18 cellular contexts compared by ENCODE assay signal in the genomic region with DNA sequence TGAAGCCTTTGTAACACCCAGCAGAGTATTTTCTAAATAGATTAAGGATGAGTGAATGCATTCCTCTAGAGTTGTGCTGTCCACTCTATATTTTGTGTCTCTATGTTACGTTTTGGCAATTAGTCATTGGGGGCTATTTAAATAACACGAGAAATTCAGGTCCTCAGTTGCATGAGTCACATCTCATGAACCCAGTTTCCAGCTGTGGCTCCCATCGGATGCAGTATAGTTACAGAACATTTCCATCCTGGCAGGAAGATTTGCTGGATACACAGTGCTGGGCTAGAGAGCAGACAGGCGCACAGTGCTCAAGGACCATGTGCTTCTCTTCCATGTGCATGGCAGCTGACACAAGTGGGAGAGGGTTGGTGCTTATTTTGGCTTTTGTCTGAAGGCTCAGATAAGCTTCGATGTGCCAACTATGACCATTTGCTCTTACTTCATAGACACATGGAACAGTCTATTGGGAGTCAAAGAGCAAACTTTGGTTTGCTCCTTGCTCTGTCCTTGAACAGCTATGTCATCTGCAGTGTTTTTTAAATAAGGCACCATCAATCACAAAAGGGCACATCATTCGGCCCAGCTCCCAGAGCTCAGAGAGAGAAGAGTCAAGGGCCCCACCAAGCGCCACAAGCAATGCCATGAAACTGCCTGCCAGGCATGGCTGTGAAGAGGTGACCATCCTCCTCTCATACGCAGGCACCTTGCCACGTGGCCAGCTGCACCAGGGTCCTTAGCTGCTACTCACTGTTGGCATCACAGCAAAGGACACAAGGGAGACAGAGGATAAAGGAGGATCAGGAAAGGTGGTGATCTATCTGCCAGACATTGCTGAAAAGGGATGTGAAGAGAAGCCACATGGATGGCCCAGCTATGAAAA. TPM values are rescaled to one million over a fixed set of nuclear protein-coding genes. Genes with fewer than 3 reads are reported as not detected.
DNase-seq lines count a peak whose midpoint lies in the region; ATAC-seq and TF ChIP-seq lines count a peak whose summit lies in the region.
"Had no signal": no experiment of that assay in that cellular context is flagged by ENCODE, and none has a peak within 500 bp of the region (broad histone marks: within the 10 kb centered on the region; RNA-seq: fewer than 3 reads in every experiment).

No MANE protein-coding gene starts in this region.

- no peaks in the 10 kb centered on the region for H3K27me3 ChIP-seq in psoas muscle (ENCODE audit: insufficient read depth in 3 of 3, low read length in 2 of 3)
- H3K27me3 ChIP-seq: dorsolateral prefrontal cortex, gastrocnemius medialis had no signal

- H3K9me3 Mint-ChIP-seq in naive thymus-derived CD8-positive, alpha-beta T cell = no peaks in the 10 kb centered on the region
- H3K9me3 Mint-ChIP-seq: activated CD4-positive, alpha-beta T cell treated with anti-CD3 and anti-CD28 coated beads, Interleukin-2, amount 10 ng/mL, durations not matched to agents 7 days and 5 days; stimulated activated effector memory CD8-positive, alpha-beta T cell treated with anti-CD3 and anti-CD28 coated beads, Interleukin-12 subunit alpha, Interleukin-12 subunit beta, amount 100 ng/mL, for 72 hours had no signal

- peaks cover 12 to 38% (median 25%) of the 10 kb centered on the region in 4 donors for H3K4me1 Mint-ChIP-seq in naive thymus-derived CD8-positive, alpha-beta T cell
- H3K4me1 Mint-ChIP-seq: activated CD4-positive, alpha-beta T cell treated with anti-CD3 and anti-CD28 coated beads, Interleukin-2, amount 10 ng/mL, durations not matched to agents 7 days and 5 days had no signal

- intact Hi-C loops in psoas muscle (cut with DNase I) = no loop called here

- TF ChIP-seq CTCF in psoas muscle (IDR thresholded peaks at IDR 0.05) = no peak

- DNase-seq in ELR (ENCODE audit: low read depth) (peak; percentile 83), RKO (ENCODE audit: low spot score) (peak; percentile 40), fibroblast of gingiva (ENCODE audit: low read depth) (peak; percentile 64), psoas muscle (no peak), MV-4-11 (lab: John Stamatoyannopoulos, UW) (no peak), DMS53 (lab: John Stamatoyannopoulos, UW) (no peak)
- no peak for DNase-seq in naive thymus-derived CD8-positive, alpha-beta T cell
- DNase-seq: activated CD4-positive, alpha-beta T cell treated with anti-CD3 and anti-CD28 coated beads, Interleukin-2, amount 10 ng/mL, durations not matched to agents 7 days and 5 days; amygdala; dorsolateral prefrontal cortex; gastrocnemius medialis; kidney; SHP77; stimulated activated CD4-positive, alpha-beta T cell treated with anti-CD3 and anti-CD28 coated beads, Interleukin-4, amount 100 ng/mL, for 4 hours; T-helper 9 cell had no signal

- no peak overlapping the region for H3K27ac ChIP-seq in psoas muscle
- H3K27ac ChIP-seq: dorsolateral prefrontal cortex, gastrocnemius medialis, HL-60 had no signal

- peaks cover 0 to 3% (median 0%) of the 10 kb centered on the region in 3 donors for H3K36me3 Mint-ChIP-seq in naive thymus-derived CD8-positive, alpha-beta T cell
- H3K36me3 Mint-ChIP-seq: stimulated activated effector memory CD8-positive, alpha-beta T cell treated with anti-CD3 and anti-CD28 coated beads, Interleukin-12 subunit alpha, Interleukin-12 subunit beta, amount 100 ng/mL, for 72 hours had no signal

- no peak overlapping the region for H3K27ac Mint-ChIP-seq in naive thymus-derived CD8-positive, alpha-beta T cell
- H3K27ac Mint-ChIP-seq: activated CD4-positive, alpha-beta T cell treated with anti-CD3 and anti-CD28 coated beads, Interleukin-2, amount 10 ng/mL, durations not matched to agents 7 days and 5 days; stimulated activated effector memory CD8-positive, alpha-beta T cell treated with anti-CD3 and anti-CD28 coated beads, Interleukin-12 subunit alpha, Interleukin-12 subunit beta, amount 100 ng/mL, for 72 hours had no signal

- peaks cover 8% of the 10 kb centered on the region for H3K4me1 ChIP-seq in psoas muscle

- 40 to 50% (median 48%) methylated on average over 9 of the region's 9 CpGs for WGBS in psoas muscle, 3 donors

- peak; percentile 43 to 78 (median 61) for ATAC-seq in psoas muscle
- ATAC-seq in naive thymus-derived CD8-positive, alpha-beta T cell = no peak
- ATAC-seq: HCT116; stimulated activated effector memory CD8-positive, alpha-beta T cell treated with anti-CD3 and anti-CD28 coated beads, Interleukin-12 subunit alpha, Interleukin-12 subunit beta, amount 100 ng/mL, for 72 hours had no signal

- H3K4me3 ChIP-seq in psoas muscle = no peak overlapping the region
- H3K4me3 ChIP-seq: dorsolateral prefrontal cortex, gastrocnemius medialis had no signal

- POLR2A ChIA-PET in naive thymus-derived CD8-positive, alpha-beta T cell (lab: Charles Lee) = no interaction called here

- H3K4me3 Mint-ChIP-seq in naive thymus-derived CD8-positive, alpha-beta T cell = no peak overlapping the region
- H3K4me3 Mint-ChIP-seq: activated CD4-positive, alpha-beta T cell treated with anti-CD3 and anti-CD28 coated beads, Interleukin-2, amount 10 ng/mL, durations not matched to agents 7 days and 5 days; stimulated activated effector memory CD8-positive, alpha-beta T cell treated with anti-CD3 and anti-CD28 coated beads, Interleukin-12 subunit alpha, Interleukin-12 subunit beta, amount 100 ng/mL, for 72 hours had no signal

- H3K36me3 ChIP-seq in psoas muscle (ENCODE audit: insufficient read depth in 1 of 2, low read depth in 1 of 2) = no peaks in the 10 kb centered on the region
- H3K36me3 ChIP-seq: gastrocnemius medialis had no signal

- H3K27me3 Mint-ChIP-seq in naive thymus-derived CD8-positive, alpha-beta T cell = no peaks in the 10 kb centered on the region
- H3K27me3 Mint-ChIP-seq: activated CD4-positive, alpha-beta T cell treated with anti-CD3 and anti-CD28 coated beads, Interleukin-2, amount 10 ng/mL, durations not matched to agents 7 days and 5 days had no signal

- H3K9me3 ChIP-seq in psoas muscle = no peaks in the 10 kb centered on the region
- H3K9me3 ChIP-seq: gastrocnemius medialis had no signal

RNA-seq across cellular contexts. Expression of a gene that starts 8.1 kb away (rescaled TPM):
- total RNA-seq in psoas muscle = 10 to 100 TPM in 3 of 4 donors, 1 to 10 TPM in 1; 4.6 to 14.3 (median 13.4) TPM
- 1 to 10 TPM; 2.3 to 4.1 (median 3.9) TPM for polyA plus RNA-seq in psoas muscle
- total RNA-seq in naive thymus-derived CD8-positive, alpha-beta T cell = under 1 TPM; 0.52 to 0.55 TPM
- under 1 TPM; 0.56 to 0.66 (median 0.63) TPM for polyA plus RNA-seq in naive thymus-derived CD8-positive, alpha-beta T cell

RNA-seq across cellular contexts. Expression of a gene that starts 8.5 kb away (rescaled TPM):
- 10 to 100 TPM; 21.2 to 34.0 (median 33.3) TPM for total RNA-seq in psoas muscle
- polyA plus RNA-seq in psoas muscle = 10 to 100 TPM; 17.2 to 21.4 (median 18.5) TPM
- total RNA-seq in naive thymus-derived CD8-positive, alpha-beta T cell = 10 to 100 TPM in 1 of 2 experiments, 1 to 10 TPM in 1; 8.6 to 10.0 TPM
- polyA plus RNA-seq in naive thymus-derived CD8-positive, alpha-beta T cell = 10 to 100 TPM in 2 of 3 donors, 1 to 10 TPM in 1; 9.5 to 12.0 (median 11.4) TPM

Comparison
In these comparisons a context has a peak if more than half of its experiments do, and no peak if none do; other contexts are left out.
1. DNase-seq: peak in ELR (single experiment), RKO (single experiment) and fibroblast of gingiva (single experiment); none in psoas muscle (0 of 2), MV-4-11 (single experiment), naive thymus-derived CD8-positive, alpha-beta T cell (0 of 10) and DMS53 (single experiment).
2. ATAC-seq: peak in psoas muscle (4 of 4); none in naive thymus-derived CD8-positive, alpha-beta T cell (0 of 2).